Comparison of ENCODE assay signal across 2 cellular contexts in genomic region chr5:139633295-139634027, GRCh38.
TF ChIP-seq lines count a peak whose summit lies in the region.

No MANE protein-coding gene starts in this region.

TF ChIP-seq in GM23338, 12 proteins besides CTCF, POLR2A, EP300 and RAD21:
- TF ChIP-seq STAT1 (IDR thresholded peaks at IDR 0.05; ENCODE audit: unreplicated experiment) = no peak
- TF ChIP-seq EZH2 (IDR thresholded peaks at IDR 0.05; ENCODE audit: low read depth, unreplicated experiment) = no peak
- peak; percentile 29; the same call in 1 of the 2 replicates for TF ChIP-seq CREB1 (CRISPR knock-in tag; IDR thresholded peaks at IDR 0.05; ENCODE audit: low read depth)
- TF ChIP-seq POLR2AphosphoS5 (IDR thresholded peaks at IDR 0.05; ENCODE audit: low read depth) = peak; percentile 54

TF ChIP-seq in GM12878, 131 proteins besides CTCF, POLR2A, EP300 and RAD21 (continues in another document):
- no peak for TF ChIP-seq TCF12 (IDR thresholded peaks at IDR 0.05; ENCODE audit: low read depth, low read length)
- no peak for TF ChIP-seq STAT3 (IDR thresholded peaks at IDR 0.05; ENCODE audit: low read depth, low read length)
- TF ChIP-seq ZNF274 (IDR thresholded peaks at IDR 0.05; ENCODE audit: insufficient read depth, insufficient read length) = no peak
- TF ChIP-seq SMC3 (IDR thresholded peaks at IDR 0.05; ENCODE audit: borderline replicate concordance, low read length) = peak; percentile 94
- TF ChIP-seq NR2F1 (conservative IDR thresholded peaks at IDR 0.05) = no peak
- no peak for TF ChIP-seq SRF (IDR thresholded peaks at IDR 0.05; ENCODE audit: low read depth in 2 of 2, low read length in 2 of 2)
- no peak for TF ChIP-seq WRNIP1 (IDR thresholded peaks at IDR 0.05; ENCODE audit: borderline replicate concordance, low read depth, low read length)
- TF ChIP-seq CREB1 (IDR thresholded peaks at IDR 0.05; ENCODE audit: low read depth) = no peak
- no peak for TF ChIP-seq ZNF217 (IDR thresholded peaks at IDR 0.05)
- no peak for TF ChIP-seq STAT1 (conservative IDR thresholded peaks at IDR 0.05)
- TF ChIP-seq FOS (IDR thresholded peaks at IDR 0.05; ENCODE audit: borderline replicate concordance, extremely low read depth, insufficient read length) = no peak
- no peak for TF ChIP-seq SMAD5 (IDR thresholded peaks at IDR 0.05; ENCODE audit: low read depth)
- no peak for TF ChIP-seq SMAD1 (IDR thresholded peaks at IDR 0.05; ENCODE audit: low read depth, partially characterized antibody)
- no peak for TF ChIP-seq NFYA (IDR thresholded peaks at IDR 0.05; ENCODE audit: borderline replicate concordance, low read depth, low read length)
- TF ChIP-seq HSF1 (IDR thresholded peaks at IDR 0.05; ENCODE audit: low read depth, low read length) = no peak
- TF ChIP-seq FOXM1 (IDR thresholded peaks at IDR 0.05; ENCODE audit: low read depth, low read length) = no peak
- TF ChIP-seq PBX3 (IDR thresholded peaks at IDR 0.05; ENCODE audit: insufficient replicate concordance, low read depth, low read length) = no peak
- TF ChIP-seq ZNF24 (IDR thresholded peaks at IDR 0.05) = no peak
- TF ChIP-seq, protein P1, sequence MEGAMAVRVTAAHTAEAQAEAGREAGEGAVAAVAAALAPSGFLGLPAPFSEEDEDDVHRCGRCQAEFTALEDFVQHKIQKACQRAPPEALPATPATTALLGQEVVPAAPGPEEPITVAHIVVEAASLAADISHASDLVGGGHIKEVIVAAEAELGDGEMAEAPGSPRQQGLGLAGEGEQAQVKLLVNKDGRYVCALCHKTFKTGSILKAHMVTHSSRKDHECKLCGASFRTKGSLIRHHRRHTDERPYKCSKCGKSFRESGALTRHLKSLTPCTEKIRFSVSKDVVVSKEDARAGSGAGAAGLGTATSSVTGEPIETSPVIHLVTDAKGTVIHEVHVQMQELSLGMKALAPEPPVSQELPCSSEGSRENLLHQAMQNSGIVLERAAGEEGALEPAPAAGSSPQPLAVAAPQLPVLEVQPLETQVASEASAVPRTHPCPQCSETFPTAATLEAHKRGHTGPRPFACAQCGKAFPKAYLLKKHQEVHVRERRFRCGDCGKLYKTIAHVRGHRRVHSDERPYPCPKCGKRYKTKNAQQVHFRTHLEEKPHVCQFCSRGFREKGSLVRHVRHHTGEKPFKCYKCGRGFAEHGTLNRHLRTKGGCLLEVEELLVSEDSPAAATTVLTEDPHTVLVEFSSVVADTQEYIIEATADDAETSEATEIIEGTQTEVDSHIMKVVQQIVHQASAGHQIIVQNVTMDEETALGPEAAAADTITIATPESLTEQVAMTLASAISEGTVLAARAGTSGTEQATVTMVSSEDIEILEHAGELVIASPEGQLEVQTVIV (IDR thresholded peaks at IDR 0.05; ENCODE audit: borderline replicate concordance, partially characterized antibody) = no peak
- TF ChIP-seq POLR2AphosphoS2 (IDR thresholded peaks at IDR 0.05; ENCODE audit: low read depth, low read length) = peak; percentile 75; the same call in 1 of the 2 replicates
- TF ChIP-seq, protein P2, sequence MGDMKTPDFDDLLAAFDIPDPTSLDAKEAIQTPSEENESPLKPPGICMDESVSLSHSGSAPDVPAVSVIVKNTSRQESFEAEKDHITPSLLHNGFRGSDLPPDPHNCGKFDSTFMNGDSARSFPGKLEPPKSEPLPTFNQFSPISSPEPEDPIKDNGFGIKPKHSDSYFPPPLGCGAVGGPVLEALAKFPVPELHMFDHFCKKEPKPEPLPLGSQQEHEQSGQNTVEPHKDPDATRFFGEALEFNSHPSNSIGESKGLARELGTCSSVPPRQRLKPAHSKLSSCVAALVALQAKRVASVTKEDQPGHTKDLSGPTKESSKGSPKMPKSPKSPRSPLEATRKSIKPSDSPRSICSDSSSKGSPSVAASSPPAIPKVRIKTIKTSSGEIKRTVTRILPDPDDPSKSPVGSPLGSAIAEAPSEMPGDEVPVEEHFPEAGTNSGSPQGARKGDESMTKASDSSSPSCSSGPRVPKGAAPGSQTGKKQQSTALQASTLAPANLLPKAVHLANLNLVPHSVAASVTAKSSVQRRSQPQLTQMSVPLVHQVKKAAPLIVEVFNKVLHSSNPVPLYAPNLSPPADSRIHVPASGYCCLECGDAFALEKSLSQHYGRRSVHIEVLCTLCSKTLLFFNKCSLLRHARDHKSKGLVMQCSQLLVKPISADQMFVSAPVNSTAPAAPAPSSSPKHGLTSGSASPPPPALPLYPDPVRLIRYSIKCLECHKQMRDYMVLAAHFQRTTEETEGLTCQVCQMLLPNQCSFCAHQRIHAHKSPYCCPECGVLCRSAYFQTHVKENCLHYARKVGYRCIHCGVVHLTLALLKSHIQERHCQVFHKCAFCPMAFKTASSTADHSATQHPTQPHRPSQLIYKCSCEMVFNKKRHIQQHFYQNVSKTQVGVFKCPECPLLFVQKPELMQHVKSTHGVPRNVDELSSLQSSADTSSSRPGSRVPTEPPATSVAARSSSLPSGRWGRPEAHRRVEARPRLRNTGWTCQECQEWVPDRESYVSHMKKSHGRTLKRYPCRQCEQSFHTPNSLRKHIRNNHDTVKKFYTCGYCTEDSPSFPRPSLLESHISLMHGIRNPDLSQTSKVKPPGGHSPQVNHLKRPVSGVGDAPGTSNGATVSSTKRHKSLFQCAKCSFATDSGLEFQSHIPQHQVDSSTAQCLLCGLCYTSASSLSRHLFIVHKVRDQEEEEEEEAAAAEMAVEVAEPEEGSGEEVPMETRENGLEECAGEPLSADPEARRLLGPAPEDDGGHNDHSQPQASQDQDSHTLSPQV (IDR thresholded peaks at IDR 0.05) = no peak
- no peak for TF ChIP-seq TCF7 (IDR thresholded peaks at IDR 0.05; ENCODE audit: borderline replicate concordance)
- no peak for TF ChIP-seq CBX3 (IDR thresholded peaks at IDR 0.05; ENCODE audit: borderline replicate concordance, low read depth)
- no peak for TF ChIP-seq ZBTB33 (IDR thresholded peaks at IDR 0.05)
- no peak for TF ChIP-seq BCL11A (IDR thresholded peaks at IDR 0.05; ENCODE audit: low read depth, low read length)
- peak; percentile 40 for TF ChIP-seq PKNOX1 (IDR thresholded peaks at IDR 0.05)
- TF ChIP-seq TCF3 (IDR thresholded peaks at IDR 0.05; ENCODE audit: borderline replicate concordance, insufficient read depth, low read depth, low read length) = no peak
- TF ChIP-seq TARDBP (IDR thresholded peaks at IDR 0.05; ENCODE audit: borderline replicate concordance) = peak; percentile 83; the same call in 1 of the 2 replicates
- 0 out of 2 replicates have a peak, but pooled peaks have one; percentile 70 for TF ChIP-seq SMARCA5 (IDR thresholded peaks at IDR 0.05)
- TF ChIP-seq EED (IDR thresholded peaks at IDR 0.05; ENCODE audit: low read depth) = no peak
- TF ChIP-seq PAX5 (IDR thresholded peaks at IDR 0.05; ENCODE audit: borderline replicate concordance, low read depth, low read length) = peak; percentile 20; the same call in 1 of the 2 replicates
- TF ChIP-seq PRDM15 (CRISPR knock-in tag; IDR thresholded peaks at IDR 0.05) = no peak
- TF ChIP-seq SPI1 (IDR thresholded peaks at IDR 0.05; ENCODE audit: borderline replicate concordance, insufficient read depth, low read depth, low read length) = no peak
- 0 out of 2 replicates have a peak, but pooled peaks have one; percentile 39 for TF ChIP-seq CHD2 (IDR thresholded peaks at IDR 0.05; ENCODE audit: borderline replicate concordance, low read depth, low read length)
- no peak for TF ChIP-seq SIX5 (IDR thresholded peaks at IDR 0.05; ENCODE audit: low read depth, low read length, severe bottlenecking)
- no peak for TF ChIP-seq KAT2A (conservative IDR thresholded peaks at IDR 0.05; ENCODE audit: control insufficient read depth, low read depth, low read length)
- no peak for TF ChIP-seq KLF5 (IDR thresholded peaks at IDR 0.05; ENCODE audit: partially characterized antibody)
- TF ChIP-seq SP1 (IDR thresholded peaks at IDR 0.05; ENCODE audit: low read depth, low read length) = peak; percentile 14
- TF ChIP-seq IRF4 (IDR thresholded peaks at IDR 0.05; ENCODE audit: low read depth, low read length) = peak; percentile 65; the same call in 1 of the 2 replicates
- no peak for TF ChIP-seq TAF1 (IDR thresholded peaks at IDR 0.05; ENCODE audit: borderline replicate concordance, low read depth, low read length)
- TF ChIP-seq ATF7 (IDR thresholded peaks at IDR 0.05; ENCODE audit: low read depth) = peak; percentile 47; the same call in 1 of the 2 replicates
- TF ChIP-seq BMI1 (IDR thresholded peaks at IDR 0.05; ENCODE audit: borderline replicate concordance) = peak; percentile 52; the same call in 1 of the 2 replicates
- TF ChIP-seq, protein P3, sequence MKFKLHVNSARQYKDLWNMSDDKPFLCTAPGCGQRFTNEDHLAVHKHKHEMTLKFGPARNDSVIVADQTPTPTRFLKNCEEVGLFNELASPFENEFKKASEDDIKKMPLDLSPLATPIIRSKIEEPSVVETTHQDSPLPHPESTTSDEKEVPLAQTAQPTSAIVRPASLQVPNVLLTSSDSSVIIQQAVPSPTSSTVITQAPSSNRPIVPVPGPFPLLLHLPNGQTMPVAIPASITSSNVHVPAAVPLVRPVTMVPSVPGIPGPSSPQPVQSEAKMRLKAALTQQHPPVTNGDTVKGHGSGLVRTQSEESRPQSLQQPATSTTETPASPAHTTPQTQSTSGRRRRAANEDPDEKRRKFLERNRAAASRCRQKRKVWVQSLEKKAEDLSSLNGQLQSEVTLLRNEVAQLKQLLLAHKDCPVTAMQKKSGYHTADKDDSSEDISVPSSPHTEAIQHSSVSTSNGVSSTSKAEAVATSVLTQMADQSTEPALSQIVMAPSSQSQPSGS (IDR thresholded peaks at IDR 0.05; ENCODE audit: low read length) = no peak
- TF ChIP-seq LARP7 (IDR thresholded peaks at IDR 0.05) = 0 out of 2 replicates have a peak, but pooled peaks have one; percentile 24
- no peak for TF ChIP-seq RFX5 (IDR thresholded peaks at IDR 0.05; ENCODE audit: low read depth, low read length)
- TF ChIP-seq ASH2L (IDR thresholded peaks at IDR 0.05; ENCODE audit: borderline replicate concordance, low read depth) = no peak
- peak; percentile 62; the same call in 1 of the 2 replicates for TF ChIP-seq YY1 (IDR thresholded peaks at IDR 0.05; ENCODE audit: low read depth, low read length)
- TF ChIP-seq IKZF1 (conservative IDR thresholded peaks at IDR 0.05) = no peak; the same call in 1 of the 2 replicates
